In genomic region chr19:14206737-14207725, GRCh38 we compare ENCODE assay signal across 8 cellular contexts. TPM values are rescaled to one million over a fixed set of nuclear protein-coding genes. Genes with fewer than 3 reads are reported as not detected.
DNase-seq lines count a peak whose midpoint lies in the region; ATAC-seq, FAIRE-seq and TF ChIP-seq lines count a peak whose summit lies in the region.
"Not testable (repeated sequence)": the region's sequence is repeated elsewhere in the genome, so short reads cannot be mapped to it uniquely, and the experiment has no call there.

No MANE protein-coding gene starts in this region.

- H3K4me3 Mint-ChIP-seq in CD4-positive, alpha-beta T cell, result peak overlapping the region; percentile 99
- peak overlapping the region; percentile 86 for H3K4me3 Mint-ChIP-seq in astrocyte (ENCODE audit: unreplicated experiment)
- peak overlapping the region; percentile 89 for H3K4me3 Mint-ChIP-seq in nephron progenitor cell

- peak; percentile 64 to 87 (median 80) for DNase-seq in CD4-positive, alpha-beta T cell
- DNase-seq in NCI-H345 treated with DMSO at 0.1 percent for 48 hours (lab: John Stamatoyannopoulos, UW; ENCODE audit: unreplicated experiment), result peak; percentile 52
- DNase-seq in astrocyte (ENCODE audit: low read depth), result peak; percentile 95
- DNase-seq in Right ventricle myocardium inferior (ENCODE audit: missing footprints), result peak; percentile 91
- DNase-seq in nephron progenitor cell, result peak; percentile 95
- peak; percentile 77 for DNase-seq in stimulated activated CD8-positive, alpha-beta memory T cell treated with anti-CD3 and anti-CD28 coated beads, Interleukin-4, amount 100 ng/mL, for 24 hours (ENCODE audit: low read depth)

- not testable (repeated sequence) for TF ChIP-seq CTCF in CD4-positive, alpha-beta T cell (IDR thresholded peaks at IDR 0.05); VCaP (conservative IDR thresholded peaks at IDR 0.05); astrocyte (IDR thresholded peaks at IDR 0.05; ENCODE audit: insufficient read depth, low read depth, low read length); nephron progenitor cell (IDR thresholded peaks at IDR 0.05)

- H3K9ac ChIP-seq in astrocyte (ENCODE audit: low read length), result peak overlapping the region; percentile 66

- peaks cover 13% of the 10 kb centered on the region for H3K36me3 Mint-ChIP-seq in CD4-positive, alpha-beta T cell (ENCODE audit: low read depth)
- not testable (repeated sequence) for H3K36me3 Mint-ChIP-seq in astrocyte (ENCODE audit: low read depth, unreplicated experiment); nephron progenitor cell (ENCODE audit: low read depth)

- intact Hi-C loops in CD4-positive, alpha-beta T cell (cut with DNase I, micrococcal nuclease), result loop anchor here in 1 of 2 experiments (5.0 kb wide), 1 partner anchor 325 kb away; no protein-coding TSS in a partner anchor
- intact Hi-C loops in Right ventricle myocardium inferior (cut with DNase I), result loop anchor here (10.0 kb wide), 1 partner anchor 138 kb away; no protein-coding TSS in a partner anchor

- POLR2A ChIA-PET in CD4-positive, alpha-beta T cell (lab: Charles Lee), result interaction anchor here (0.9 to 1.2 kb wide), 2 partner anchors 11 to 70 kb away, joined by 4 to 5 read pairs; partner anchors contain the start of gene ASF1B

- peak overlapping the region; percentile 88 for H3K27ac Mint-ChIP-seq in CD4-positive, alpha-beta T cell
- H3K27ac Mint-ChIP-seq in astrocyte (ENCODE audit: unreplicated experiment) (peak overlapping the region; percentile 87), nephron progenitor cell (peak overlapping the region; percentile 98)

- CTCF ChIA-PET in CD4-positive, alpha-beta T cell (lab: Charles Lee), result interaction anchor here (1.0 kb wide), 1 partner anchor 10 kb away, joined by 4 read pairs; no protein-coding TSS in a partner anchor

- H3K9me3 Mint-ChIP-seq in CD4-positive, alpha-beta T cell; astrocyte (ENCODE audit: unreplicated experiment); nephron progenitor cell: not testable (repeated sequence)

- H3K27ac ChIP-seq in CD4-positive, alpha-beta T cell (ENCODE audit: low read depth, low read length), result not testable (repeated sequence)
- H3K27ac ChIP-seq in VCaP (peak overlapping the region; percentile 71), astrocyte (ENCODE audit: low read depth, low read length) (peak overlapping the region; percentile 26)

- peak overlapping the region; percentile 92 for H3K4me2 ChIP-seq in astrocyte (ENCODE audit: low read length)

- not testable (repeated sequence) for H4K20me1 ChIP-seq in astrocyte (ENCODE audit: insufficient read depth, low read length)

- not testable (repeated sequence) for H3K9me3 ChIP-seq in CD4-positive, alpha-beta T cell (ENCODE audit: control insufficient read depth, low read length); astrocyte (ENCODE audit: insufficient read depth, low read depth, low read length)

- not testable (repeated sequence) for H3K79me2 ChIP-seq in astrocyte (ENCODE audit: insufficient read depth, low read length)

- FAIRE-seq in astrocyte (lab: Jason Lieb, UNC), result not testable (repeated sequence)

- H3K4me3 ChIP-seq in astrocyte (ENCODE audit: insufficient read depth, low read depth, low read length), result peak overlapping the region; percentile 57

- H3K4me1 ChIP-seq in astrocyte (ENCODE audit: insufficient read depth, low read length), result not testable (repeated sequence)

- not testable (repeated sequence) for H3K36me3 ChIP-seq in astrocyte (ENCODE audit: insufficient read depth, low read length)

- peak; percentile 70 for ATAC-seq in CD4-positive, alpha-beta T cell (ENCODE audit: poor library complexity)
- ATAC-seq in HG03196 (IDR thresholded peaks at IDR 0.05; ENCODE audit: unreplicated experiment) (peak; percentile 43), Right ventricle myocardium inferior (peak; percentile 95)

- H2AFZ ChIP-seq in astrocyte (ENCODE audit: low read depth, low read length), result peak overlapping the region; percentile 92

- peaks cover 48% of the 10 kb centered on the region for H3K4me1 Mint-ChIP-seq in CD4-positive, alpha-beta T cell (ENCODE audit: low read depth)
- H3K4me1 Mint-ChIP-seq in astrocyte (ENCODE audit: low read depth, unreplicated experiment), result not testable (repeated sequence)
- peaks cover 53% of the 10 kb centered on the region for H3K4me1 Mint-ChIP-seq in nephron progenitor cell

- not testable (repeated sequence) for H3K27me3 Mint-ChIP-seq in CD4-positive, alpha-beta T cell; nephron progenitor cell (ENCODE audit: low read depth, poor library complexity)
- peaks cover 18% of the 10 kb centered on the region for H3K27me3 Mint-ChIP-seq in astrocyte (ENCODE audit: low read depth, unreplicated experiment)

- H3K27me3 ChIP-seq in CD4-positive, alpha-beta T cell (ENCODE audit: control insufficient read depth, insufficient read depth, low read length), result not testable (repeated sequence)
- H3K27me3 ChIP-seq in astrocyte (ENCODE audit: insufficient read depth, low read length), result peaks cover 12% of the 10 kb centered on the region

RNA-seq across cellular contexts. Expression of gene ADGRL1, which starts 1.1 kb away (rescaled TPM):
- 10 to 100 TPM; 22.2 to 23.9 TPM for total RNA-seq in CD4-positive, alpha-beta T cell
- total RNA-seq in astrocyte (40.9 and 48.9 TPM in 2 replicates), Right ventricle myocardium inferior (27.0 TPM)

Comparison
In these comparisons a context has a peak if more than half of its experiments do, and no peak if none do; other contexts are left out.
1. ATAC-seq: peak in every context shown above with its lines; median percentile 95 in Right ventricle myocardium inferior; 70 in CD4-positive, alpha-beta T cell; 43 in HG03196.